ENCODE assay signal across 8 cellular contexts in genomic region chr19:43755256-43755801, GRCh38. TPM values are rescaled to one million over a fixed set of nuclear protein-coding genes. Genes with fewer than 3 reads are reported as not detected.
DNase-seq lines count a peak whose midpoint lies in the region; FAIRE-seq and TF ChIP-seq lines count a peak whose summit lies in the region.

No MANE protein-coding gene starts in this region.

- peak overlapping the region; percentile 70 for H3K4me3 ChIP-seq in H7 (ENCODE audit: insufficient read depth, low read depth, low read length)
- H3K4me3 ChIP-seq in brain microvascular endothelial cell (ENCODE audit: low read depth, low read length) = peak overlapping the region; percentile 82
- H3K4me3 ChIP-seq in iPS-18a (ENCODE audit: low read length) = peak overlapping the region; percentile 91
- peak overlapping the region; percentile 42 to 79 for H3K4me3 ChIP-seq in small intestine (ENCODE audit: low read depth in 1 of 2, low read length in 2 of 2)

- peaks cover 7% of the 10 kb centered on the region for H3K4me1 ChIP-seq in iPS-18a (ENCODE audit: control insufficient read depth, low read depth, low read length)
- peaks cover 2 to 4% of the 10 kb centered on the region in 2 donors for H3K4me1 ChIP-seq in small intestine (ENCODE audit: control insufficient read depth in 2 of 2, insufficient read depth in 1 of 2, low read depth in 1 of 2, low read length in 1 of 2)

- in situ Hi-C loops in brain microvascular endothelial cell (cut with HindIII; ENCODE audit: low pct_ligation_motif_present, low sequenced_read_pairs) = no loop called here

- peak in 13 of 14 donors; percentile 30 to 81 (median 68) for DNase-seq in C1 segment of cervical spinal cord (lab: John Stamatoyannopoulos, UW)
- peak; percentile 75 for DNase-seq in H7
- DNase-seq in NCI-H2081 treated with DMSO at 0.1 percent for 48 hours (lab: John Stamatoyannopoulos, UW) = peak; percentile 67
- DNase-seq in UCSD-AML1 (lab: John Stamatoyannopoulos, UW; ENCODE audit: unreplicated experiment) = peak; percentile 83
- peak; percentile 42 for DNase-seq in brain microvascular endothelial cell
- peak; percentile 77 for DNase-seq in small intestine
- DNase-seq in cortex of kidney (lab: John Stamatoyannopoulos, UW) = no peak

- WGBS in small intestine, 3 donors = 0 to 1% (median 0%) methylated on average over 28 of the region's 28 CpGs

- peaks cover 3% of the 10 kb centered on the region; the same call in 1 of the 2 replicates for H3K36me3 ChIP-seq in H7 (replicated peaks; ENCODE audit: control insufficient read depth, insufficient read depth, low read length)
- peaks cover 11% of the 10 kb centered on the region for H3K36me3 ChIP-seq in brain microvascular endothelial cell (replicated peaks)
- no peaks in the 10 kb centered on the region for H3K36me3 ChIP-seq in iPS-18a (ENCODE audit: control insufficient read depth, low read depth, low read length)
- H3K36me3 ChIP-seq in small intestine (ENCODE audit: control insufficient read depth in 2 of 2, insufficient read depth in 2 of 2, low read length in 2 of 2) = peaks cover 0 to 3% of the 10 kb centered on the region in 2 donors

- TF ChIP-seq CTCF in brain microvascular endothelial cell (IDR thresholded peaks at IDR 0.05; ENCODE audit: low read depth, low read length, missing control alignments) = peak; percentile 8

- H3K9me3 ChIP-seq in iPS-18a (ENCODE audit: control insufficient read depth, low read depth, low read length) (no peaks in the 10 kb centered on the region), small intestine (ENCODE audit: control insufficient read depth, low read depth) (no peaks in the 10 kb centered on the region)

- H3K9ac ChIP-seq in iPS-18a (ENCODE audit: low read length) = peak overlapping the region; percentile 96

- H3K27me3 ChIP-seq in H7 (ENCODE audit: control insufficient read depth, insufficient read depth, low read length) (no peaks in the 10 kb centered on the region), brain microvascular endothelial cell (replicated peaks) (no peaks in the 10 kb centered on the region), iPS-18a (ENCODE audit: control insufficient read depth, insufficient read depth, low read length) (no peaks in the 10 kb centered on the region), small intestine (ENCODE audit: control insufficient read depth in 2 of 2, insufficient read depth in 2 of 2, low read length in 2 of 2) (no peaks in the 10 kb centered on the region)

- no peak for FAIRE-seq in small intestine (lab: Jason Lieb, UNC)

- H3K27ac ChIP-seq in brain microvascular endothelial cell (peak overlapping the region; percentile 98), iPS-18a (ENCODE audit: low read length) (peak overlapping the region; percentile 97), small intestine (ENCODE audit: low read depth in 1 of 2, low read length in 1 of 2) (peak overlapping the region; percentile 97 to 99)

RNA-seq across cellular contexts. Expression of gene SMG9, which starts 0.6 kb away (rescaled TPM):
- 23.4 and 33.6 TPM in 2 replicates for total RNA-seq in H7 (2014; rRNA removed; shearing (Covaris generic))
- polyA plus RNA-seq in small intestine = 10 to 100 TPM; 21.3 to 27.7 (median 25.3) TPM

RNA-seq across cellular contexts. Expression of gene KCNN4, which starts 25.4 kb away (rescaled TPM):
- total RNA-seq in H7 (2014; rRNA removed; shearing (Covaris generic)) = 0.62 and 1.1 TPM in 2 replicates
- polyA plus RNA-seq in small intestine = 1 to 10 TPM in 1 of 3 donors, not detected in 2; 2.6 TPM

RNA-seq across cellular contexts. Expression of gene IRGC, which starts 39.5 kb away (rescaled TPM):
- not detected in 2 replicates for total RNA-seq in H7 (2014; rRNA removed; shearing (Covaris generic))
- not detected for polyA plus RNA-seq in small intestine

RNA-seq across cellular contexts. Expression of gene LYPD5, which starts 46.9 kb away (rescaled TPM):
- 0.21 and 1.8 TPM in 2 replicates for total RNA-seq in H7 (2014; rRNA removed; shearing (Covaris generic))
- 1 to 10 TPM in 2 of 3 donors, not detected in 1; 1.1 to 2.3 TPM for polyA plus RNA-seq in small intestine
